Comparison of ENCODE assay signal across 8 cellular contexts in genomic region chr5:151758430-151759241, GRCh38.
DNase-seq lines count a peak whose midpoint lies in the region; ATAC-seq and TF ChIP-seq lines count a peak whose summit lies in the region.

ATOX1 (minus strand) TSS chr5:151758631; CDS start chr5:151758551, 80 bp downstream.

- CTCF ChIA-PET in RWPE1 (lab: Yijun Ruan, JAX), result interaction anchor here (0.7 to 1.2 kb wide), 3 partner anchors 19 to 100 kb away, joined by 3 to 5 read pairs (median 4); no protein-coding TSS in a partner anchor

- TF ChIP-seq EP300 in Ishikawa (IDR thresholded peaks at IDR 0.05; ENCODE audit: borderline replicate concordance), result no peak

- H3K9me2 ChIP-seq in DOHH2 (replicated peaks; ENCODE audit: control insufficient read depth, low read length), result no peaks in the 10 kb centered on the region

- H3K4me1 Mint-ChIP-seq in nephron, result peaks cover 39% of the 10 kb centered on the region
- peaks cover 41% of the 10 kb centered on the region for H3K4me1 Mint-ChIP-seq in stimulated activated naive CD8-positive, alpha-beta T cell treated with anti-CD3 and anti-CD28 coated beads, Interleukin-15, Interleukin-2, amounts not matched to agents 100 ng/mL and 50 ng/mL, for 24 hours (ENCODE audit: low read depth)

- H3K27ac Mint-ChIP-seq in nephron, result peak within 1 kb of the TSS; percentile 79 to 99 (median 88)
- H3K27ac Mint-ChIP-seq in stimulated activated naive CD8-positive, alpha-beta T cell treated with anti-CD3 and anti-CD28 coated beads, Interleukin-15, Interleukin-2, amounts not matched to agents 100 ng/mL and 50 ng/mL, for 24 hours, result peak within 1 kb of the TSS; percentile 89

- no peaks in the 10 kb centered on the region for H3K9me3 Mint-ChIP-seq in nephron
- H3K9me3 Mint-ChIP-seq in stimulated activated naive CD8-positive, alpha-beta T cell treated with anti-CD3 and anti-CD28 coated beads, Interleukin-15, Interleukin-2, amounts not matched to agents 100 ng/mL and 50 ng/mL, for 24 hours, result no peaks in the 10 kb centered on the region

- H4K20me1 ChIP-seq in DOHH2 (ENCODE audit: control insufficient read depth, insufficient read depth, low read depth, low read length), result no peaks in the 10 kb centered on the region

- POLR2A ChIA-PET in RWPE1 (lab: Yijun Ruan, JAX; ENCODE audit: low non-redundant PET), result interaction anchor here (1.2 kb wide), 1 partner anchor 98 kb away, joined by 3 read pairs; no protein-coding TSS in a partner anchor

- TF ChIP-seq CTCF in DOHH2 (IDR thresholded peaks at IDR 0.05; ENCODE audit: low read depth, low read length, poor library complexity, severe bottlenecking) (peak; percentile 7), RWPE1 (conservative IDR thresholded peaks at IDR 0.05; ENCODE audit: low read depth) (no peak), nephron (IDR thresholded peaks at IDR 0.05; ENCODE audit: unreplicated experiment in 3 of 3) (peak in 1 of 3 experiments; percentile 28)

- peak; percentile 92 for ATAC-seq in GM21576 (IDR thresholded peaks at IDR 0.05; ENCODE audit: unreplicated experiment)

- H3K79me2 ChIP-seq in DOHH2 (ENCODE audit: control insufficient read depth, low read length), result peaks cover 37% of the 10 kb centered on the region

- DNase-seq in RWPE1 (ENCODE audit: low spot score) (peak; percentile 99), fibroblast of peridontal ligament (ENCODE audit: extremely low read depth) (peak; percentile 76)
- DNase-seq in activated T-helper 9 cell treated with anti-CD3 and anti-CD28 coated beads, Interleukin-2, amount 50 U/mL, for 16 hours (ENCODE audit: low read depth), result peak; percentile 86

- no peak for TF ChIP-seq RAD21 in Ishikawa (IDR thresholded peaks at IDR 0.05; ENCODE audit: low read depth)

- peaks cover under 1% of the 10 kb centered on the region for H3K36me3 Mint-ChIP-seq in nephron (ENCODE audit: low read depth)
- H3K36me3 Mint-ChIP-seq in stimulated activated naive CD8-positive, alpha-beta T cell treated with anti-CD3 and anti-CD28 coated beads, Interleukin-15, Interleukin-2, amounts not matched to agents 100 ng/mL and 50 ng/mL, for 24 hours (ENCODE audit: low read depth), result peaks cover 16% of the 10 kb centered on the region

- H3K27me3 Mint-ChIP-seq in nephron (ENCODE audit: low read depth), result no peaks in the 10 kb centered on the region
- no peaks in the 10 kb centered on the region for H3K27me3 Mint-ChIP-seq in stimulated activated naive CD8-positive, alpha-beta T cell treated with anti-CD3 and anti-CD28 coated beads, Interleukin-15, Interleukin-2, amounts not matched to agents 100 ng/mL and 50 ng/mL, for 24 hours

- peak within 1 kb of the TSS; percentile 82 to 88 (median 86) for H3K4me3 Mint-ChIP-seq in nephron
- peak within 1 kb of the TSS; percentile 86 for H3K4me3 Mint-ChIP-seq in stimulated activated naive CD8-positive, alpha-beta T cell treated with anti-CD3 and anti-CD28 coated beads, Interleukin-15, Interleukin-2, amounts not matched to agents 100 ng/mL and 50 ng/mL, for 24 hours

- peaks cover 23% of the 10 kb centered on the region for H3K4me1 ChIP-seq in DOHH2 (ENCODE audit: control insufficient read depth, low read length)

- H3K4me3 ChIP-seq in DOHH2 (ENCODE audit: low read length), result peak within 1 kb of the TSS; percentile 98

- H3K27ac ChIP-seq in DOHH2 (ENCODE audit: low read depth, low read length), result no peak within 1 kb of the TSS
- H3K27ac ChIP-seq in RWPE1, result peak within 1 kb of the TSS; percentile 71

- H3K27me3 ChIP-seq in DOHH2 (ENCODE audit: control insufficient read depth, low read length), result no peaks in the 10 kb centered on the region

- H3F3A ChIP-seq in DOHH2 (ENCODE audit: control insufficient read depth, insufficient read depth), result no peaks in the 10 kb centered on the region

- H3K9me3 ChIP-seq in DOHH2 (ENCODE audit: control insufficient read depth, insufficient read depth, low read length), result no peaks in the 10 kb centered on the region

- H3K4me2 ChIP-seq in DOHH2 (ENCODE audit: low read length), result peak within 1 kb of the TSS; percentile 92

- H3K36me3 ChIP-seq in DOHH2 (ENCODE audit: control insufficient read depth, low read length), result peaks cover 4% of the 10 kb centered on the region

TF ChIP-seq in Ishikawa, 13 proteins besides CTCF, POLR2A, EP300 and RAD21:
- no peak for TF ChIP-seq NFIC (IDR thresholded peaks at IDR 0.05)
- no peak for TF ChIP-seq CEBPB (IDR thresholded peaks at IDR 0.05)
- TF ChIP-seq TEAD4 (IDR thresholded peaks at IDR 0.05), result no peak
- peak; percentile 82 for TF ChIP-seq MAX (IDR thresholded peaks at IDR 0.05)
- TF ChIP-seq YY1 (IDR thresholded peaks at IDR 0.05; ENCODE audit: low read depth), result no peak
- TF ChIP-seq USF1 (IDR thresholded peaks at IDR 0.05), result 0 out of 2 replicates have a peak, but pooled peaks have one; percentile 22
- 0 out of 2 replicates have a peak, but pooled peaks have one; percentile 15 for TF ChIP-seq TCF12 (IDR thresholded peaks at IDR 0.05; ENCODE audit: low read depth)
- TF ChIP-seq TAF1 (IDR thresholded peaks at IDR 0.05; ENCODE audit: low read depth), result peak; percentile 89
